2 cellular contexts compared by ENCODE assay signal in genomic region chr1:161054232-161054631, GRCh38.
TF ChIP-seq lines count a peak whose summit lies in the region.

No MANE protein-coding gene starts in this region.

TF ChIP-seq in GM23338, 12 proteins besides CTCF, POLR2A, EP300 and RAD21:
- TF ChIP-seq STAT1 (IDR thresholded peaks at IDR 0.05; ENCODE audit: unreplicated experiment) (no peak), CREB1 (CRISPR knock-in tag; IDR thresholded peaks at IDR 0.05; ENCODE audit: low read depth) (no peak), JUNB (IDR thresholded peaks at IDR 0.05; ENCODE audit: unreplicated experiment) (no peak), ZNF114 (CRISPR knock-in tag; IDR thresholded peaks at IDR 0.05) (no peak), POLR2AphosphoS5 (IDR thresholded peaks at IDR 0.05; ENCODE audit: low read depth) (no peak), EZH2phosphoT487 (IDR thresholded peaks at IDR 0.05; ENCODE audit: unreplicated experiment) (no peak), REST (IDR thresholded peaks at IDR 0.05; ENCODE audit: unreplicated experiment) (no peak), EZH2 (IDR thresholded peaks at IDR 0.05; ENCODE audit: low read depth, unreplicated experiment) (no peak), ZNF331 (CRISPR knock-in tag; IDR thresholded peaks at IDR 0.05; ENCODE audit: low read depth) (no peak), NANOG (IDR thresholded peaks at IDR 0.05; ENCODE audit: borderline replicate concordance) (no peak)
- TF ChIP-seq, protein P1, sequence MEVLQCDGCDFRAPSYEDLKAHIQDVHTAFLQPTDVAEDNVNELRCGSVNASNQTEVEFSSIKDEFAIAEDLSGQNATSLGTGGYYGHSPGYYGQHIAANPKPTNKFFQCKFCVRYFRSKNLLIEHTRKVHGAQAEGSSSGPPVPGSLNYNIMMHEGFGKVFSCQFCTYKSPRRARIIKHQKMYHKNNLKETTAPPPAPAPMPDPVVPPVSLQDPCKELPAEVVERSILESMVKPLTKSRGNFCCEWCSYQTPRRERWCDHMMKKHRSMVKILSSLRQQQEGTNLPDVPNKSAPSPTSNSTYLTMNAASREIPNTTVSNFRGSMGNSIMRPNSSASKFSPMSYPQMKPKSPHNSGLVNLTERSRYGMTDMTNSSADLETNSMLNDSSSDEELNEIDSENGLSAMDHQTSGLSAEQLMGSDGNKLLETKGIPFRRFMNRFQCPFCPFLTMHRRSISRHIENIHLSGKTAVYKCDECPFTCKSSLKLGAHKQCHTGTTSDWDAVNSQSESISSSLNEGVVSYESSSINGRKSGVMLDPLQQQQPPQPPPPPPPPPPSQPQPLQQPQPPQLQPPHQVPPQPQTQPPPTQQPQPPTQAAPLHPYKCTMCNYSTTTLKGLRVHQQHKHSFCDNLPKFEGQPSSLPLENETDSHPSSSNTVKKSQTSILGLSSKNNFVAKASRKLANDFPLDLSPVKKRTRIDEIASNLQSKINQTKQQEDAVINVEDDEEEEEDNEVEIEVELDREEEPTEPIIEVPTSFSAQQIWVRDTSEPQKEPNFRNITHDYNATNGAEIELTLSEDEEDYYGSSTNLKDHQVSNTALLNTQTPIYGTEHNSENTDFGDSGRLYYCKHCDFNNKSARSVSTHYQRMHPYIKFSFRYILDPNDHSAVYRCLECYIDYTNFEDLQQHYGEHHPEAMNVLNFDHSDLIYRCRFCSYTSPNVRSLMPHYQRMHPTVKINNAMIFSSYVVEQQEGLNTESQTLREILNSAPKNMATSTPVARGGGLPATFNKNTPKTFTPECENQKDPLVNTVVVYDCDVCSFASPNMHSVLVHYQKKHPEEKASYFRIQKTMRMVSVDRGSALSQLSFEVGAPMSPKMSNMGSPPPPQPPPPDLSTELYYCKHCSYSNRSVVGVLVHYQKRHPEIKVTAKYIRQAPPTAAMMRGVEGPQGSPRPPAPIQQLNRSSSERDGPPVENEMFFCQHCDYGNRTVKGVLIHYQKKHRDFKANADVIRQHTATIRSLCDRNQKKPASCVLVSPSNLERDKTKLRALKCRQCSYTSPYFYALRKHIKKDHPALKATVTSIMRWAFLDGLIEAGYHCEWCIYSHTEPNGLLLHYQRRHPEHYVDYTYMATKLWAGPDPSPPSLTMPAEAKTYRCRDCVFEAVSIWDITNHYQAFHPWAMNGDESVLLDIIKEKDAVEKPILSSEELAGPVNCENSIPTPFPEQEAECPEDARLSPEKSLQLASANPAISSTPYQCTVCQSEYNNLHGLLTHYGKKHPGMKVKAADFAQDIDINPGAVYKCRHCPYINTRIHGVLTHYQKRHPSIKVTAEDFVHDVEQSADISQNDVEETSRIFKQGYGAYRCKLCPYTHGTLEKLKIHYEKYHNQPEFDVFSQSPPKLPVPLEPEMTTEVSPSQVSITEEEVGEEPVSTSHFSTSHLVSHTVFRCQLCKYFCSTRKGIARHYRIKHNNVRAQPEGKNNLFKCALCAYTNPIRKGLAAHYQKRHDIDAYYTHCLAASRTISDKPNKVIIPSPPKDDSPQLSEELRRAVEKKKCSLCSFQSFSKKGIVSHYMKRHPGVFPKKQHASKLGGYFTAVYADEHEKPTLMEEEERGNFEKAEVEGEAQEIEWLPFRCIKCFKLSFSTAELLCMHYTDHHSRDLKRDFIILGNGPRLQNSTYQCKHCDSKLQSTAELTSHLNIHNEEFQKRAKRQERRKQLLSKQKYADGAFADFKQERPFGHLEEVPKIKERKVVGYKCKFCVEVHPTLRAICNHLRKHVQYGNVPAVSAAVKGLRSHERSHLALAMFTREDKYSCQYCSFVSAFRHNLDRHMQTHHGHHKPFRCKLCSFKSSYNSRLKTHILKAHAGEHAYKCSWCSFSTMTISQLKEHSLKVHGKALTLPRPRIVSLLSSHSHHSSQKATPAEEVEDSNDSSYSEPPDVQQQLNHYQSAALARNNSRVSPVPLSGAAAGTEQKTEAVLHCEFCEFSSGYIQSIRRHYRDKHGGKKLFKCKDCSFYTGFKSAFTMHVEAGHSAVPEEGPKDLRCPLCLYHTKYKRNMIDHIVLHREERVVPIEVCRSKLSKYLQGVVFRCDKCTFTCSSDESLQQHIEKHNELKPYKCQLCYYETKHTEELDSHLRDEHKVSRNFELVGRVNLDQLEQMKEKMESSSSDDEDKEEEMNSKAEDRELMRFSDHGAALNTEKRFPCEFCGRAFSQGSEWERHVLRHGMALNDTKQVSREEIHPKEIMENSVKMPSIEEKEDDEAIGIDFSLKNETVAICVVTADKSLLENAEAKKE (CRISPR knock-in tag; IDR thresholded peaks at IDR 0.05) = no peak
- TF ChIP-seq, protein P2, sequence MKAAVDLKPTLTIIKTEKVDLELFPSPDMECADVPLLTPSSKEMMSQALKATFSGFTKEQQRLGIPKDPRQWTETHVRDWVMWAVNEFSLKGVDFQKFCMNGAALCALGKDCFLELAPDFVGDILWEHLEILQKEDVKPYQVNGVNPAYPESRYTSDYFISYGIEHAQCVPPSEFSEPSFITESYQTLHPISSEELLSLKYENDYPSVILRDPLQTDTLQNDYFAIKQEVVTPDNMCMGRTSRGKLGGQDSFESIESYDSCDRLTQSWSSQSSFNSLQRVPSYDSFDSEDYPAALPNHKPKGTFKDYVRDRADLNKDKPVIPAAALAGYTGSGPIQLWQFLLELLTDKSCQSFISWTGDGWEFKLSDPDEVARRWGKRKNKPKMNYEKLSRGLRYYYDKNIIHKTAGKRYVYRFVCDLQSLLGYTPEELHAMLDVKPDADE (IDR thresholded peaks at IDR 0.05) = no peak

TF ChIP-seq in H1, 55 proteins besides CTCF, POLR2A, EP300 and RAD21:
- TF ChIP-seq POU5F1 (IDR thresholded peaks at IDR 0.05; ENCODE audit: low read depth, low read length) = no peak
- no peak for TF ChIP-seq HDAC6 (IDR thresholded peaks at IDR 0.05; ENCODE audit: low read depth, low read length)
- TF ChIP-seq NANOG (IDR thresholded peaks at IDR 0.05; ENCODE audit: insufficient read depth, low read depth, low read length, poor library complexity, severe bottlenecking) = no peak
- no peak for TF ChIP-seq TEAD4 (IDR thresholded peaks at IDR 0.05; ENCODE audit: low read depth, low read length)
- no peak for TF ChIP-seq KDM4A (IDR thresholded peaks at IDR 0.05; ENCODE audit: low read depth, low read length, severe bottlenecking)
- TF ChIP-seq TCF12 (IDR thresholded peaks at IDR 0.05; ENCODE audit: low read depth, low read length) = no peak
- no peak for TF ChIP-seq MAFK (IDR thresholded peaks at IDR 0.05; ENCODE audit: low read depth, low read length)
- TF ChIP-seq CHD2 (IDR thresholded peaks at IDR 0.05; ENCODE audit: low read length) = no peak
- TF ChIP-seq RFX5 (IDR thresholded peaks at IDR 0.05; ENCODE audit: borderline replicate concordance, low read depth, low read length) = no peak
- TF ChIP-seq TBP (IDR thresholded peaks at IDR 0.05; ENCODE audit: low read depth, low read length) = no peak
- no peak for TF ChIP-seq RXRA (IDR thresholded peaks at IDR 0.05; ENCODE audit: insufficient read depth, low read depth, low read length)
- TF ChIP-seq SP1 (IDR thresholded peaks at IDR 0.05; ENCODE audit: low read depth, low read length) = no peak
- no peak for TF ChIP-seq ZNF274 (IDR thresholded peaks at IDR 0.05; ENCODE audit: borderline replicate concordance, extremely low read depth, low read length)
- no peak for TF ChIP-seq E2F6 (IDR thresholded peaks at IDR 0.05)
- no peak for TF ChIP-seq YY1 (IDR thresholded peaks at IDR 0.05; ENCODE audit: low read depth, low read length)
- no peak for TF ChIP-seq GTF2F1 (IDR thresholded peaks at IDR 0.05; ENCODE audit: borderline replicate concordance, low read depth, low read length)
- TF ChIP-seq CTBP2 (IDR thresholded peaks at IDR 0.05; ENCODE audit: borderline replicate concordance, insufficient read depth, insufficient read length, low read length) = no peak
- TF ChIP-seq PHF8 (conservative IDR thresholded peaks at IDR 0.05; ENCODE audit: low read depth, low read length) = no peak
- no peak for TF ChIP-seq RNF2 (IDR thresholded peaks at IDR 0.05; ENCODE audit: borderline replicate concordance, low read depth, low read length, missing control alignments, poor library complexity, severe bottlenecking)
